In the genomic region with DNA sequence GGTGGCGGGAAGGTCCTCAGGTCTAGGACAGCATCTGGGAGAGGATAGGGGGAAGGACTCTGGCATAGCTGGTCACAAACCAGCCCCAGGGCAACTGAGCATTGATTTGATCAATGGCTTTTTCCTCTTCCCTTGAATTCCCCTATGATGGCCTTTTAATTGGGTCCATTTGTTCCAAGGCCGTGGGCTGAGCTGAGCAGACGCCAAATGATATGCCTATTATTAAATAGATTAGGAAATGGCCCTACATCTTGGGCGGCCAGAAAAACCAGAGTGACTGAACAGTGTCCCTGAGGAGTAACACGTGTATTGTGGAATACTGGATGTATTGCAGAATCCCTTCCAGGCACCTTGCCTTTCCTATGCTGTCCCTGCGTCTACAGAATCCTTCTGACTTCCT, we compare ENCODE assay signal across 17 cellular contexts. TPM values are rescaled to one million over a fixed set of nuclear protein-coding genes. Genes with fewer than 3 reads are reported as not detected.
A peak's percentile ranks its signal among the peaks of the same experiment; 100 is the strongest.
DNase-seq lines count a peak whose midpoint lies in the region; ATAC-seq and TF ChIP-seq lines count a peak whose summit lies in the region.
"Had no signal": no experiment of that assay in that cellular context is flagged by ENCODE, and none has a peak within 500 bp of the region (broad histone marks: within the 10 kb centered on the region; RNA-seq: fewer than 3 reads in every experiment).

No MANE protein-coding gene starts in this region.

- no peaks in the 10 kb centered on the region for H3K9me3 ChIP-seq in heart right ventricle
- H3K9me3 ChIP-seq in upper lobe of right lung = no peaks in the 10 kb centered on the region
- H3K9me3 ChIP-seq in tibial nerve = no peaks in the 10 kb centered on the region

- ATAC-seq in heart right ventricle (no peak), upper lobe of right lung (no peak)

- H3K36me3 Mint-ChIP-seq in chondrocyte (ENCODE audit: low read depth) (no peaks in the 10 kb centered on the region), osteocyte (ENCODE audit: unreplicated experiment) (no peaks in the 10 kb centered on the region)

- H3K27ac ChIP-seq in heart right ventricle (no peak overlapping the region), upper lobe of right lung (no peak overlapping the region), tibial nerve (no peak overlapping the region)

- H3K4me1 Mint-ChIP-seq in chondrocyte (ENCODE audit: low read depth) (peaks cover 18% of the 10 kb centered on the region), osteocyte (ENCODE audit: unreplicated experiment) (peaks cover 27% of the 10 kb centered on the region)

- intact Hi-C loops in cardiac septum (cut with DNase I) = no loop called here
- intact Hi-C loops in heart right ventricle (cut with DNase I) = loop anchor here in 3 of 10 donors (5.0 to 10.0 kb wide), 2 partner anchors 321 to 418 kb away; no protein-coding TSS in a partner anchor
- intact Hi-C loops in upper lobe of right lung (cut with DNase I) = no loop called here

- H3K27me3 ChIP-seq in heart right ventricle (no peaks in the 10 kb centered on the region), upper lobe of right lung (no peaks in the 10 kb centered on the region), tibial nerve (no peaks in the 10 kb centered on the region)

- H3K4me3 Mint-ChIP-seq in chondrocyte (ENCODE audit: unreplicated experiment) (no peak overlapping the region), osteocyte (ENCODE audit: unreplicated experiment) (no peak overlapping the region)
- H3K4me3 Mint-ChIP-seq: HFFc6 had no signal

- no peaks in the 10 kb centered on the region for H3K27me3 Mint-ChIP-seq in chondrocyte (ENCODE audit: low read depth)
- H3K27me3 Mint-ChIP-seq in osteocyte (ENCODE audit: unreplicated experiment) = no peaks in the 10 kb centered on the region

- no peak for TF ChIP-seq CTCF in heart right ventricle (IDR thresholded peaks at IDR 0.05)
- TF ChIP-seq CTCF in chondrocyte (IDR thresholded peaks at IDR 0.05) = no peak
- no peak for TF ChIP-seq CTCF in osteocyte (IDR thresholded peaks at IDR 0.05)
- TF ChIP-seq CTCF in upper lobe of right lung (IDR thresholded peaks at IDR 0.05) = no peak
- no peak for TF ChIP-seq CTCF in tibial nerve (IDR thresholded peaks at IDR 0.05)

- no peak for TF ChIP-seq EP300 in tibial nerve (IDR thresholded peaks at IDR 0.05)

- peak overlapping the region; percentile 8 for H3K27ac Mint-ChIP-seq in chondrocyte (ENCODE audit: unreplicated experiment)
- peak overlapping the region; percentile 61 for H3K27ac Mint-ChIP-seq in osteocyte (ENCODE audit: unreplicated experiment)
- H3K27ac Mint-ChIP-seq: HFFc6 had no signal

- no peak overlapping the region for H3K4me3 ChIP-seq in heart right ventricle
- no peak overlapping the region for H3K4me3 ChIP-seq in upper lobe of right lung
- no peak overlapping the region for H3K4me3 ChIP-seq in tibial nerve

- DNase-seq in cardiac septum (ENCODE audit: low spot score) (peak; percentile 9), heart right ventricle (no peak), chondrocyte (ENCODE audit: low spot score) (no peak), osteocyte (ENCODE audit: extremely low spot score, unreplicated experiment) (no peak), upper lobe of right lung (peak; percentile 29), NCI-H2029 treated with DMSO at 0.1 percent for 48 hours (lab: John Stamatoyannopoulos, UW) (no peak), tibial nerve (ENCODE audit: low spot score in 2 of 2) (no peak)
- DNase-seq in activated CD4-positive, alpha-beta T cell treated with anti-CD3 and anti-CD28 coated beads, Interleukin-2, amount 50 U/mL, for 1 hour = no peak
- DNase-seq: AML-193, EL, HFFc6, KG1, NCI-H1436, NCI-H2081 treated with DMSO at 0.1 percent for 48 hours, NCI-H510A, SIG-M5 had no signal

- WGBS in heart right ventricle, 2 donors = 61 to 74% methylated on average over 6 of the region's 6 CpGs
- WGBS in tibial nerve, 2 donors = 59 to 63% methylated on average over 6 of the region's 6 CpGs

- H3K36me3 ChIP-seq in heart right ventricle (no peaks in the 10 kb centered on the region), upper lobe of right lung (no peaks in the 10 kb centered on the region), tibial nerve (no peaks in the 10 kb centered on the region)

- no peaks in the 10 kb centered on the region for H3K9me3 Mint-ChIP-seq in chondrocyte (ENCODE audit: low read depth)
- no peaks in the 10 kb centered on the region for H3K9me3 Mint-ChIP-seq in osteocyte (ENCODE audit: unreplicated experiment)
- H3K9me3 Mint-ChIP-seq: HFFc6 had no signal

- no peak for TF ChIP-seq POLR2A in tibial nerve (IDR thresholded peaks at IDR 0.05)

- H3K4me1 ChIP-seq in heart right ventricle (peaks cover 14 to 31% (median 25%) of the 10 kb centered on the region in 9 donors), upper lobe of right lung (peaks cover 6% of the 10 kb centered on the region), tibial nerve (peaks cover 0 to 18% (median 0%) of the 10 kb centered on the region in 4 donors)

RNA-seq across cellular contexts. Expression of gene P2RY6, which starts 26.7 kb away (rescaled TPM):
- total RNA-seq in cardiac septum (6.9 TPM), heart right ventricle (10 to 100 TPM in 1 of 10 donors, 1 to 10 TPM in 7, under 1 TPM in 2; 0.83 to 13.0 (median 1.8) TPM), chondrocyte (0.20 TPM in 1 of 3 replicates, not detected in the others), osteocyte (not detected in 2 replicates), upper lobe of right lung (3.2 TPM), tibial nerve (1 to 10 TPM in 1 of 4 donors, under 1 TPM in 2, not detected in 1; 0.63 to 3.3 (median 0.90) TPM)
- 1 to 10 TPM; 1.2 to 2.4 TPM for polyA plus RNA-seq in heart right ventricle

RNA-seq across cellular contexts. Expression of gene P2RY2, which starts 27.4 kb away (rescaled TPM):
- total RNA-seq in cardiac septum = 13.5 TPM
- total RNA-seq in heart right ventricle = 10 to 100 TPM in 8 of 10 donors, 1 to 10 TPM in 2; 9.5 to 37.5 (median 12.7) TPM
- 1 to 10 TPM; 7.1 to 8.2 TPM for polyA plus RNA-seq in heart right ventricle
- total RNA-seq in chondrocyte = 0.32 TPM in 1 of 3 replicates, not detected in the others
- not detected in 2 replicates for total RNA-seq in osteocyte
- 7.4 TPM for total RNA-seq in upper lobe of right lung
- total RNA-seq in tibial nerve = 1 to 10 TPM; 4.5 to 7.5 (median 6.7) TPM
- total RNA-seq: A673 had no signal

Comparison
In these comparisons a context has a peak if more than half of its experiments do, and no peak if none do; other contexts are left out.
1. DNase-seq: peak in cardiac septum (single experiment) and upper lobe of right lung (single experiment); none in heart right ventricle (0 of 2), chondrocyte (single experiment), osteocyte (single experiment), NCI-H2029 treated with DMSO at 0.1 percent for 48 hours (single experiment), tibial nerve (0 of 2) and activated CD4-positive, alpha-beta T cell treated with anti-CD3 and anti-CD28 coated beads, Interleukin-2, amount 50 U/mL, for 1 hour (single experiment).